ENCODE assay signal across 8 cellular contexts in the genomic region with DNA sequence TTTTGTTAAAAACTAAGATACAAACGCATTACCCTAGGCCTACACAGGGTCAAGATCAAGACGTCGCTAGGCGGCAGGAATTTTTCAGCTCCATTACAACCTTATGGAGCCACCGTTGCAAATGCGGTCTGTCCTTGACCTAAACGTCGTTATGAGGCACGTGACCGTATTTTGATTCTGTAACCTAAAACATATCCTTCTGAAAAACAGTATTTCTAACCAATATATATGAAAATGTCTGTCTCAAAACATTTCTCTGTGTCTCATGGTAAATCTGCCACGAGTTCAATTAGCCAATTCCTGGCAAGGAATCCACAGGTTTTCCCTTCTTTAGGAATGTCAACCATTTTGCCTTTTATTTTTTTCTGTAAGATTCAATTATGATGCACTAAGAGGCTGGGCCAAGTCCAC. TPM values are rescaled to one million over a fixed set of nuclear protein-coding genes. Genes with fewer than 3 reads are reported as not detected.
A peak's percentile ranks its signal among the peaks of the same experiment; 100 is the strongest.
DNase-seq lines count a peak whose midpoint lies in the region; ATAC-seq, FAIRE-seq and TF ChIP-seq lines count a peak whose summit lies in the region.

No MANE protein-coding gene starts in this region.

- in situ Hi-C loops in GM12878 (cut with MboI): no loop called here

- no peaks in the 10 kb centered on the region for H3K9me3 ChIP-seq in heart left ventricle
- no peaks in the 10 kb centered on the region for H3K9me3 ChIP-seq in GM12878 (replicated peaks; ENCODE audit: control insufficient read depth, insufficient read depth, low read length)

- no peak for TF ChIP-seq POLR2A in heart left ventricle (IDR thresholded peaks at IDR 0.05)
- TF ChIP-seq POLR2A in GM12878 (IDR thresholded peaks at IDR 0.05; ENCODE audit: low read depth, low read length): no peak

- H3K4me2 ChIP-seq in GM12878 (ENCODE audit: control insufficient read depth, insufficient read depth): peak overlapping the region; percentile 83

- no peak for TF ChIP-seq EP300 in GM12878 (IDR thresholded peaks at IDR 0.05; ENCODE audit: borderline replicate concordance in 1 of 2, control insufficient read depth in 1 of 2, low read depth in 2 of 2, low read length in 2 of 2)

- TF ChIP-seq CTCF in heart left ventricle (IDR thresholded peaks at IDR 0.05) (peak in 1 of 12 donors; percentile 18), GM12878 (IDR thresholded peaks at IDR 0.05 in 2 of 3, conservative IDR thresholded peaks at IDR 0.05 in 1 of 3; ENCODE audit: control insufficient read depth in 2 of 3, extremely low read depth in 1 of 3, insufficient read depth in 1 of 3, low read depth in 3 of 3, low read length in 3 of 3) (peak in 1 of 3 experiments; percentile 1; a peak in 1 of 6 replicates)

- H3K36me3 ChIP-seq in heart left ventricle (no peaks in the 10 kb centered on the region), GM12878 (ENCODE audit: control insufficient read depth in 2 of 2, insufficient read depth in 2 of 2, low read length in 1 of 2) (no peaks in the 10 kb centered on the region)

- TSS peak; percentile 35 for BruUV-seq in GM12878 (replicated peaks; lab: Mats Ljungman, UMichigan)

- no peak for FAIRE-seq in GM12878 (lab: Jason Lieb, UNC)

- SMC1A ChIA-PET in GM12878 (lab: Charles Lee; ENCODE audit: uncharacterized antibody, unreplicated experiment): interaction anchor here (0.6 to 7.5 kb wide), 19 partner anchors 9 to 200 kb away, joined by 3 to 98 read pairs (median 8); no protein-coding TSS in a partner anchor

- H4K20me1 ChIP-seq in GM12878 (ENCODE audit: control insufficient read depth, insufficient read depth): no peaks in the 10 kb centered on the region

- RAD21 ChIA-PET in GM12878 (lab: Charles Lee; ENCODE audit: unreplicated experiment): interaction anchor here (0.7 to 5.0 kb wide), 21 partner anchors 8 to 181 kb away, joined by 3 to 107 read pairs (median 5); no protein-coding TSS in a partner anchor

- H3K27ac ChIP-seq in heart left ventricle (peak overlapping the region; percentile 91 to 100 (median 98)), GM12878 (ENCODE audit: control insufficient read depth, insufficient read depth) (peak overlapping the region; percentile 86)

- H3K4me1 ChIP-seq in heart left ventricle: peaks cover 0 to 66% (median 40%) of the 10 kb centered on the region in 12 donors
- H3K4me1 ChIP-seq in GM12878 (ENCODE audit: control insufficient read depth, insufficient read depth, low read length): peaks cover 7% of the 10 kb centered on the region; the same call in 1 of the 2 replicates

- peak overlapping the region; percentile 97 for H3K9ac ChIP-seq in GM12878 (ENCODE audit: control insufficient read depth, insufficient read depth, low read length)

- POLR2A ChIA-PET in GM12878 (lab: Charles Lee): interaction anchor here (0.5 to 4.2 kb wide), 14 partner anchors 8 to 1045 kb away, joined by 3 to 37 read pairs (median 4); no protein-coding TSS in a partner anchor

- H3K4me3 ChIP-seq in heart left ventricle (peak overlapping the region; percentile 67 to 95 (median 88)), GM12878 (peak overlapping the region; percentile 89)

- peaks cover 70% of the 10 kb centered on the region for H3K79me2 ChIP-seq in GM12878 (ENCODE audit: control insufficient read depth, insufficient read depth, low read length)

- DNase-seq in heart left ventricle (peak in 2 of 5 donors; percentile 27), cardiac septum (ENCODE audit: low spot score) (no peak), NCI-H526 treated with DMSO at 0.1 percent for 48 hours (lab: John Stamatoyannopoulos, UW) (peak; percentile 53), GM12878 (ENCODE audit: low read depth, low spot score) (no peak), left colon (peak; percentile 43 to 48), superior temporal gyrus (ENCODE audit: extremely low spot score) (peak; percentile 80), NK-92 (lab: John Stamatoyannopoulos, UW; ENCODE audit: unreplicated experiment) (no peak)

- 9 to 11% (median 10%) methylated on average over 11 of the region's 11 CpGs for WGBS in heart left ventricle, 4 donors
- 4% methylated on average over 11 of the region's 11 CpGs for WGBS in GM12878 (ENCODE audit: insufficient coverage, insufficient replicate concordance, low lambda C conversion rate, missing lambda C conversion rate)

- intact Hi-C loops in heart left ventricle (cut with DNase I) (loop anchor here in 8 of 10 donors (5.0 to 10.0 kb wide), 6 partner anchors 36 to 144 kb away; no protein-coding TSS in a partner anchor), cardiac septum (cut with DNase I) (loop anchor here (2.0 kb wide), 2 partner anchors 34 to 120 kb away; no protein-coding TSS in a partner anchor), GM12878 (cut with micrococcal nuclease; ENCODE audit: unreplicated experiment) (loop anchor here (10.0 kb wide), 2 partner anchors 366 to 474 kb away; a partner anchor contains a TSS), left colon (cut with DNase I, micrococcal nuclease) (loop anchor here in 1 of 2 donors (5.0 kb wide), 1 partner anchor 119 kb away; no protein-coding TSS in a partner anchor)

- no peak for ATAC-seq in heart left ventricle
- ATAC-seq in GM12878: no peak
- peak; percentile 15 for ATAC-seq in left colon
- no peak for ATAC-seq in GM18520 (IDR thresholded peaks at IDR 0.05; ENCODE audit: unreplicated experiment)

- CTCF ChIA-PET in GM12878 (lab: Yijun Ruan, JAX): interaction anchor here (0.6 to 7.5 kb wide), 28 partner anchors 9 to 373 kb away, joined by 3 to 146 read pairs (median 6); no protein-coding TSS in a partner anchor

- TF ChIP-seq RAD21 in GM12878 (IDR thresholded peaks at IDR 0.05; ENCODE audit: insufficient read depth, low read depth, low read length): no peak

- peak overlapping the region; percentile 88 for H2AFZ ChIP-seq in GM12878 (ENCODE audit: control insufficient read depth, low read depth, low read length)

- H3K27me3 ChIP-seq in heart left ventricle (no peaks in the 10 kb centered on the region), GM12878 (replicated peaks in 1 of 2; ENCODE audit: control insufficient read depth in 2 of 2, insufficient read depth in 2 of 2, low read length in 1 of 2) (no peaks in the 10 kb centered on the region)

TF ChIP-seq in GM12878, 131 proteins besides CTCF, POLR2A, EP300 and RAD21 (continues in another document):
- TF ChIP-seq, protein P1, sequence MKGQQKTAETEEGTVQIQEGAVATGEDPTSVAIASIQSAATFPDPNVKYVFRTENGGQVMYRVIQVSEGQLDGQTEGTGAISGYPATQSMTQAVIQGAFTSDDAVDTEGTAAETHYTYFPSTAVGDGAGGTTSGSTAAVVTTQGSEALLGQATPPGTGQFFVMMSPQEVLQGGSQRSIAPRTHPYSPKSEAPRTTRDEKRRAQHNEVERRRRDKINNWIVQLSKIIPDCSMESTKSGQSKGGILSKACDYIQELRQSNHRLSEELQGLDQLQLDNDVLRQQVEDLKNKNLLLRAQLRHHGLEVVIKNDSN (IDR thresholded peaks at IDR 0.05; ENCODE audit: borderline replicate concordance, extremely low read length, insufficient read depth, low read depth, low read length): peak; percentile 48
- TF ChIP-seq, protein P2, sequence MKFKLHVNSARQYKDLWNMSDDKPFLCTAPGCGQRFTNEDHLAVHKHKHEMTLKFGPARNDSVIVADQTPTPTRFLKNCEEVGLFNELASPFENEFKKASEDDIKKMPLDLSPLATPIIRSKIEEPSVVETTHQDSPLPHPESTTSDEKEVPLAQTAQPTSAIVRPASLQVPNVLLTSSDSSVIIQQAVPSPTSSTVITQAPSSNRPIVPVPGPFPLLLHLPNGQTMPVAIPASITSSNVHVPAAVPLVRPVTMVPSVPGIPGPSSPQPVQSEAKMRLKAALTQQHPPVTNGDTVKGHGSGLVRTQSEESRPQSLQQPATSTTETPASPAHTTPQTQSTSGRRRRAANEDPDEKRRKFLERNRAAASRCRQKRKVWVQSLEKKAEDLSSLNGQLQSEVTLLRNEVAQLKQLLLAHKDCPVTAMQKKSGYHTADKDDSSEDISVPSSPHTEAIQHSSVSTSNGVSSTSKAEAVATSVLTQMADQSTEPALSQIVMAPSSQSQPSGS (IDR thresholded peaks at IDR 0.05; ENCODE audit: low read length): no peak
- TF ChIP-seq STAT1 (conservative IDR thresholded peaks at IDR 0.05) (no peak), RAD51 (IDR thresholded peaks at IDR 0.05) (peak; percentile 79), NR2C1 (IDR thresholded peaks at IDR 0.05) (no peak), SREBF1 (IDR thresholded peaks at IDR 0.05; ENCODE audit: low read length) (no peak), BHLHE40 (IDR thresholded peaks at IDR 0.05; ENCODE audit: borderline replicate concordance in 1 of 2, low read depth in 2 of 2, low read length in 1 of 2) (peak; percentile 41 to 71; a peak in 2 of 4 replicates)
- TF ChIP-seq, protein P3, sequence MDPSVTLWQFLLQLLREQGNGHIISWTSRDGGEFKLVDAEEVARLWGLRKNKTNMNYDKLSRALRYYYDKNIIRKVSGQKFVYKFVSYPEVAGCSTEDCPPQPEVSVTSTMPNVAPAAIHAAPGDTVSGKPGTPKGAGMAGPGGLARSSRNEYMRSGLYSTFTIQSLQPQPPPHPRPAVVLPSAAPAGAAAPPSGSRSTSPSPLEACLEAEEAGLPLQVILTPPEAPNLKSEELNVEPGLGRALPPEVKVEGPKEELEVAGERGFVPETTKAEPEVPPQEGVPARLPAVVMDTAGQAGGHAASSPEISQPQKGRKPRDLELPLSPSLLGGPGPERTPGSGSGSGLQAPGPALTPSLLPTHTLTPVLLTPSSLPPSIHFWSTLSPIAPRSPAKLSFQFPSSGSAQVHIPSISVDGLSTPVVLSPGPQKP (IDR thresholded peaks at IDR 0.05; ENCODE audit: low read depth, low read length): no peak

RNA-seq across cellular contexts. Expression of a gene that starts 1.7 kb away (rescaled TPM):
- total RNA-seq in heart left ventricle: 100 to 1,000 TPM in 4 of 9 donors, 10 to 100 TPM in 5; 46.1 to 250 (median 95.5) TPM
- polyA plus RNA-seq in heart left ventricle: 100 to 1,000 TPM in 1 of 2 donors, 10 to 100 TPM in 1; 67.0 to 176 TPM
- total RNA-seq in cardiac septum: 174 TPM
- 114 and 117 TPM in 2 replicates for total RNA-seq in GM12878 (2013; cell fraction: nucleolus; rRNA removed)
- 55.5 and 56.0 TPM in 2 replicates for total RNA-seq in GM12878 (2014; rRNA removed)
- 65.5 and 69.7 TPM in 2 replicates for total RNA-seq in GM12878 (2014; rRNA removed; fragmentation: Illumina TruSeq; extraction: Trizol)
- 133 TPM in 2 replicates for total RNA-seq in GM12878 (2021)
- 56.1 TPM for polyA plus RNA-seq in GM12878 (2011; ENCODE audit: low read depth)
- polyA plus RNA-seq in GM12878 (2011; rRNA removed): 94.3 and 135 TPM in 2 replicates
- polyA plus RNA-seq in GM12878 (2011; cell fraction: cytosol; rRNA removed): 31.6 and 46.1 TPM in 2 replicates
- 43.0 and 55.6 TPM in 2 replicates for polyA plus RNA-seq in GM12878 (2011; cell fraction: nucleus; rRNA removed)
- polyA plus RNA-seq in GM12878 (2012): 94.6 and 95.7 TPM in 2 replicates
- polyA plus RNA-seq in GM12878 (2014; fragmentation: Illumina TruSeq; extraction: Trizol): 130 and 166 TPM in 2 replicates
- polyA plus RNA-seq in GM12878 (2014; fragmentation: Nextera tagmentation; extraction: Ambion mirVana): 100 to 1,000 TPM in 1 of 2 experiments, 10 to 100 TPM in 1; 68.0 to 112 TPM
- polyA plus RNA-seq in GM12878 (2014; rRNA removed): 71.2 and 72.6 TPM in 2 replicates
- polyA plus RNA-seq in GM12878 (2016; fragmentation: Nextera tagmentation; extraction: Ambion mirVana): 10 to 100 TPM; 78.4 to 88.1 TPM
- 50.2 and 64.6 TPM in 2 replicates for polyA minus RNA-seq in GM12878 (2011; rRNA and poly(A)+ RNA removed)
- 23.1 and 32.0 TPM in 2 replicates for polyA minus RNA-seq in GM12878 (2011; cell fraction: cytosol; rRNA and poly(A)+ RNA removed)
- 25.6 and 43.1 TPM in 2 replicates for polyA minus RNA-seq in GM12878 (2011; cell fraction: nucleus; rRNA and poly(A)+ RNA removed)
- total RNA-seq in left colon: 100 to 1,000 TPM; 237 to 280 TPM

Comparison
In these comparisons a context has a peak if more than half of its experiments do, and no peak if none do; other contexts are left out.
1. DNase-seq: peak in NCI-H526 treated with DMSO at 0.1 percent for 48 hours (single experiment), left colon (2 of 2) and superior temporal gyrus (single experiment); none in cardiac septum (single experiment), GM12878 (single experiment) and NK-92 (single experiment).